ENCODE assay signal across 9 cellular contexts in genomic region chr10:79293841-79294705, GRCh38. TPM values are rescaled to one million over a fixed set of nuclear protein-coding genes. Genes with fewer than 3 reads are reported as not detected.
DNase-seq lines count a peak whose midpoint lies in the region; ATAC-seq, FAIRE-seq and TF ChIP-seq lines count a peak whose summit lies in the region.
"Had no signal": no experiment of that assay in that cellular context is flagged by ENCODE, and none has a peak within 500 bp of the region (broad histone marks: within the 10 kb centered on the region; RNA-seq: fewer than 3 reads in every experiment).

No MANE protein-coding gene starts in this region.

- no peak for TF ChIP-seq CTCF in fibroblast of pulmonary artery (IDR thresholded peaks at IDR 0.05; ENCODE audit: low read length, missing control alignments)
- TF ChIP-seq CTCF in progenitor cell of endocrine pancreas (IDR thresholded peaks at IDR 0.05; ENCODE audit: unreplicated experiment), result no peak
- no peak for TF ChIP-seq CTCF in GM13977 (IDR thresholded peaks at IDR 0.05; ENCODE audit: extremely low read depth, insufficient read depth, missing control alignments)

- H3K27me3 Mint-ChIP-seq in progenitor cell of endocrine pancreas, result no peaks in the 10 kb centered on the region

- FAIRE-seq in GM19239 (lab: Jason Lieb, UNC), result peak; percentile 52
- FAIRE-seq: GM12891 had no signal

- H3K4me3 ChIP-seq in fibroblast of pulmonary artery (replicated peaks; ENCODE audit: low read depth, low read length), result no peak overlapping the region

- no peak overlapping the region for H3K4me3 Mint-ChIP-seq in progenitor cell of endocrine pancreas (ENCODE audit: low read depth)

- in situ Hi-C loops in GM13977 (cut with MboI; ENCODE audit: low pct_unique_long_range_greater_than_20kb, low sequenced_read_pairs, unreplicated experiment), result no loop called here

- H3K36me3 Mint-ChIP-seq in progenitor cell of endocrine pancreas (ENCODE audit: insufficient read depth), result peaks cover 22% of the 10 kb centered on the region

- POLR2A ChIA-PET in HEK293T (lab: Yijun Ruan, JAX), result interaction anchor here (1.1 kb wide), 1 partner anchor 54 kb away, joined by 3 read pairs; no protein-coding TSS in a partner anchor

- DNase-seq in GM19239 (ENCODE audit: insufficient read length, low spot score), result no peak
- peak; percentile 11 for DNase-seq in SIG-M5 (lab: John Stamatoyannopoulos, UW)
- peak; percentile 29 for DNase-seq in fibroblast of pulmonary artery (ENCODE audit: low read depth)
- no peak for DNase-seq in progenitor cell of endocrine pancreas (ENCODE audit: low spot score, unreplicated experiment)
- DNase-seq in GM13977 (ENCODE audit: low spot score), result no peak
- DNase-seq in effector CD8-positive, alpha-beta T cell (lab: John Stamatoyannopoulos, UW), result no peak
- no peak for DNase-seq in HEK293T (ENCODE audit: extremely low spot score)

- no peak for ATAC-seq in HG03521 (IDR thresholded peaks at IDR 0.05; ENCODE audit: unreplicated experiment)

- no peaks in the 10 kb centered on the region for H3K9me3 Mint-ChIP-seq in progenitor cell of endocrine pancreas (ENCODE audit: low read depth)

- peak overlapping the region; percentile 43 for H3K27ac Mint-ChIP-seq in progenitor cell of endocrine pancreas

- CTCF ChIA-PET in HEK293T (lab: Yijun Ruan, JAX), result interaction anchor here (0.8 kb wide), 1 partner anchor 10 kb away, joined by 3 read pairs; no protein-coding TSS in a partner anchor

- H3K4me1 Mint-ChIP-seq in progenitor cell of endocrine pancreas (ENCODE audit: low read depth), result no peaks in the 10 kb centered on the region

TF ChIP-seq in HEK293T, 16 proteins besides CTCF, POLR2A, EP300 and RAD21:
- TF ChIP-seq CTBP1 (IDR thresholded peaks at IDR 0.05; ENCODE audit: borderline replicate concordance) (no peak), SP1 (IDR thresholded peaks at IDR 0.05) (no peak), ARNT (IDR thresholded peaks at IDR 0.05) (no peak), HDGF (IDR thresholded peaks at IDR 0.05; ENCODE audit: borderline replicate concordance) (no peak), ELF4 (IDR thresholded peaks at IDR 0.05) (no peak), FOXK2 (IDR thresholded peaks at IDR 0.05) (no peak), TARDBP (IDR thresholded peaks at IDR 0.05) (no peak)

RNA-seq across cellular contexts. Expression of gene PPIF, which starts 53.2 kb away (rescaled TPM):
- 35.9 and 37.1 TPM in 2 replicates for total RNA-seq in progenitor cell of endocrine pancreas

Comparison
In these comparisons a context has a peak if more than half of its experiments do, and no peak if none do; other contexts are left out.
1. DNase-seq: peak in SIG-M5 (single experiment) and fibroblast of pulmonary artery (single experiment); none in GM19239 (single experiment), progenitor cell of endocrine pancreas (single experiment), GM13977 (single experiment), effector CD8-positive, alpha-beta T cell (single experiment) and HEK293T (single experiment).